1 cellular context compared by ENCODE assay signal in the genomic region with DNA sequence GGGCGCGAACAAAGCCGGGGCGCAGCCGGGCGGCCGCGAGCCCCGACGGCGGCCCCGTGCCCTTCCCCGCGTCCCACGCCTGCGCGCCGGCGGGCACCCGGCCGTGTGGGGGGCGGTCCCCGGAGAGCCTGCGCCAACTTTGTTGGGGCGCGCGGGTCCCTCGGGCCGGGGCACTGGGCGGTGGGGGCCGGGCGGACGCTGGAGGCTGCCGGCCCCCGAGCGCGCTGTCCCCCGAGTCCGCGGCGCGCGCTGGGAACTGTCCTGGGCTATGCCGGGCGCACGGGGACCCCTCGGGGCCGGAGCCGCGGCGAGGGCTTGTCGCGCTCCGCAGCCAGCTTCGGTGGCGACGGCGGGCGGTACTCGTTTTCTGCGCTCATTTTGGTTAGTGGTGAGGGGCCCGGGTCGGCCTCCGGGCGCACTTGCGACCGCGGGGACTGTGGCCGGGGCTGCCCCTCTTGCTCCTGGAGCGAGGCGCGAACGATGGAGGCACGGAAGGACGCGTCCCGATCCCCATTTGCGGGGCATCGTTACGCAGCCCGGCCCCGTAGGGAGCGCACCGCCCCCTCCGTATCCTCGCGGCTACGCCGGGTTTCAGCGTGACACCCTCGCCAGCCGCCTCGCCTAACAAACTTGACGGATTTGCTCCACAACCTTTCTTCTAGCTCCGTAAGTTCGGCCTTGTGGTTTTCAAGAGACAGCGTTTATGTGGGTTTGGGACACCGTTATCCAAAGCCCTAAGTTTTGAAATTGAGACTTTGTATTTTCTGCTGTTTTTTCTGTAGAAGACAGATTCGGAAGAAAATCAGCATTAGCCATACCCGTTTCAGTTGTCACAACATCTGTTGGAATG.
A peak's percentile ranks its signal among the peaks of the same experiment; 100 is the strongest.
TF ChIP-seq lines count a peak whose summit lies in the region.

No MANE protein-coding gene starts in this region.

TF ChIP-seq in K562, 482 proteins besides CTCF, POLR2A, EP300 and RAD21 (continued from another document and continues in another):
- TF ChIP-seq JUND (IDR thresholded peaks at IDR 0.05; ENCODE audit: borderline replicate concordance, low read depth, low read length) (0 out of 2 replicates have a peak, but pooled peaks have one; percentile 7), JUND (tag; IDR thresholded peaks at IDR 0.05; ENCODE audit: borderline replicate concordance, low read depth, low read length) (no peak), FOXP1 (CRISPR knock-in tag; IDR thresholded peaks at IDR 0.05) (no peak), ZFP36 (IDR thresholded peaks at IDR 0.05; ENCODE audit: low read depth, low read length, partially characterized antibody) (no peak), HNRNPL (IDR thresholded peaks at IDR 0.05; ENCODE audit: low read depth, low read length) (0 out of 2 replicates have a peak, but pooled peaks have one; percentile 33), HMGN3 (IDR thresholded peaks at IDR 0.05; ENCODE audit: borderline replicate concordance, extremely low read depth, insufficient read length, low read depth, low read length) (no peak), ZSCAN29 (IDR thresholded peaks at IDR 0.05) (no peak), RFX5 (IDR thresholded peaks at IDR 0.05; ENCODE audit: low read depth, low read length) (no peak), ZNF140 (CRISPR knock-in tag; IDR thresholded peaks at IDR 0.05) (no peak), CSDE1 (IDR thresholded peaks at IDR 0.05) (no peak), ZNF584 (CRISPR knock-in tag; IDR thresholded peaks at IDR 0.05; ENCODE audit: low read depth) (no peak), ZNF24 (IDR thresholded peaks at IDR 0.05) (peak; percentile 61; the same call in 1 of the 2 replicates), TOE1 (IDR thresholded peaks at IDR 0.05; ENCODE audit: borderline replicate concordance) (no peak), TOE1 (CRISPR knock-in tag; IDR thresholded peaks at IDR 0.05; ENCODE audit: borderline replicate concordance, low read depth) (no peak), NFIX (CRISPR knock-in tag; IDR thresholded peaks at IDR 0.05; ENCODE audit: low read depth) (no peak), RBBP5 (IDR thresholded peaks at IDR 0.05; ENCODE audit: borderline replicate concordance, insufficient read depth, low read length, poor library complexity, severe bottlenecking) (no peak), MTA2 (IDR thresholded peaks at IDR 0.05; ENCODE audit: low read depth) (no peak), SRSF7 (optimal IDR thresholded peaks at IDR 0.05; ENCODE audit: low read depth, low read length) (no peak), ARID2 (IDR thresholded peaks at IDR 0.05) (no peak), NR3C1 (CRISPR knock-in tag; IDR thresholded peaks at IDR 0.05) (0 out of 2 replicates have a peak, but pooled peaks have one; percentile 58), STAT5B (CRISPR knock-in tag; IDR thresholded peaks at IDR 0.05) (0 out of 2 replicates have a peak, but pooled peaks have one; percentile 6), TEAD1 (CRISPR knock-in tag; IDR thresholded peaks at IDR 0.05) (no peak), LCOR (CRISPR knock-in tag; IDR thresholded peaks at IDR 0.05) (no peak), PHB2 (IDR thresholded peaks at IDR 0.05; ENCODE audit: low read depth) (no peak), TRIM24 (IDR thresholded peaks at IDR 0.05) (no peak), U2AF1 (optimal IDR thresholded peaks at IDR 0.05; ENCODE audit: low read depth, low read length) (no peak), NFE2L1 (tag; IDR thresholded peaks at IDR 0.05; ENCODE audit: borderline replicate concordance, low read depth) (no peak), CBFB (CRISPR knock-in tag; IDR thresholded peaks at IDR 0.05) (0 out of 2 replicates have a peak, but pooled peaks have one; percentile 36), SREBF2 (CRISPR knock-in tag; IDR thresholded peaks at IDR 0.05) (no peak), DPF2 (IDR thresholded peaks at IDR 0.05) (no peak), TCF7L2 (IDR thresholded peaks at IDR 0.05; ENCODE audit: low read depth, low read length) (no peak), PHF8 (IDR thresholded peaks at IDR 0.05; ENCODE audit: borderline replicate concordance, low read length) (peak; percentile 34; the same call in 1 of the 2 replicates), TGIF2 (CRISPR knock-in tag; IDR thresholded peaks at IDR 0.05) (no peak), TARDBP (IDR thresholded peaks at IDR 0.05) (no peak)
- TF ChIP-seq, protein P1, sequence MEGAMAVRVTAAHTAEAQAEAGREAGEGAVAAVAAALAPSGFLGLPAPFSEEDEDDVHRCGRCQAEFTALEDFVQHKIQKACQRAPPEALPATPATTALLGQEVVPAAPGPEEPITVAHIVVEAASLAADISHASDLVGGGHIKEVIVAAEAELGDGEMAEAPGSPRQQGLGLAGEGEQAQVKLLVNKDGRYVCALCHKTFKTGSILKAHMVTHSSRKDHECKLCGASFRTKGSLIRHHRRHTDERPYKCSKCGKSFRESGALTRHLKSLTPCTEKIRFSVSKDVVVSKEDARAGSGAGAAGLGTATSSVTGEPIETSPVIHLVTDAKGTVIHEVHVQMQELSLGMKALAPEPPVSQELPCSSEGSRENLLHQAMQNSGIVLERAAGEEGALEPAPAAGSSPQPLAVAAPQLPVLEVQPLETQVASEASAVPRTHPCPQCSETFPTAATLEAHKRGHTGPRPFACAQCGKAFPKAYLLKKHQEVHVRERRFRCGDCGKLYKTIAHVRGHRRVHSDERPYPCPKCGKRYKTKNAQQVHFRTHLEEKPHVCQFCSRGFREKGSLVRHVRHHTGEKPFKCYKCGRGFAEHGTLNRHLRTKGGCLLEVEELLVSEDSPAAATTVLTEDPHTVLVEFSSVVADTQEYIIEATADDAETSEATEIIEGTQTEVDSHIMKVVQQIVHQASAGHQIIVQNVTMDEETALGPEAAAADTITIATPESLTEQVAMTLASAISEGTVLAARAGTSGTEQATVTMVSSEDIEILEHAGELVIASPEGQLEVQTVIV (CRISPR knock-in tag; IDR thresholded peaks at IDR 0.05; ENCODE audit: borderline replicate concordance): no peak
- TF ChIP-seq, protein P2, sequence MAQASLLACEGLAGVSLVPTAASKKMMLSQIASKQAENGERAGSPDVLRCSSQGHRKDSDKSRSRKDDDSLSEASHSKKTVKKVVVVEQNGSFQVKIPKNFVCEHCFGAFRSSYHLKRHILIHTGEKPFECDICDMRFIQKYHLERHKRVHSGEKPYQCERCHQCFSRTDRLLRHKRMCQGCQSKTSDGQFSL (CRISPR knock-in tag; IDR thresholded peaks at IDR 0.05): no peak
- TF ChIP-seq, protein P2 (tag; IDR thresholded peaks at IDR 0.05): no peak; a peak in 1 of 4 replicates
- TF ChIP-seq, protein P3, sequence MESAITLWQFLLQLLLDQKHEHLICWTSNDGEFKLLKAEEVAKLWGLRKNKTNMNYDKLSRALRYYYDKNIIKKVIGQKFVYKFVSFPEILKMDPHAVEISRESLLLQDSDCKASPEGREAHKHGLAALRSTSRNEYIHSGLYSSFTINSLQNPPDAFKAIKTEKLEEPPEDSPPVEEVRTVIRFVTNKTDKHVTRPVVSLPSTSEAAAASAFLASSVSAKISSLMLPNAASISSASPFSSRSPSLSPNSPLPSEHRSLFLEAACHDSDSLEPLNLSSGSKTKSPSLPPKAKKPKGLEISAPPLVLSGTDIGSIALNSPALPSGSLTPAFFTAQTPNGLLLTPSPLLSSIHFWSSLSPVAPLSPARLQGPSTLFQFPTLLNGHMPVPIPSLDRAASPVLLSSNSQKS (CRISPR knock-in tag; IDR thresholded peaks at IDR 0.05): no peak
- TF ChIP-seq, protein P4, sequence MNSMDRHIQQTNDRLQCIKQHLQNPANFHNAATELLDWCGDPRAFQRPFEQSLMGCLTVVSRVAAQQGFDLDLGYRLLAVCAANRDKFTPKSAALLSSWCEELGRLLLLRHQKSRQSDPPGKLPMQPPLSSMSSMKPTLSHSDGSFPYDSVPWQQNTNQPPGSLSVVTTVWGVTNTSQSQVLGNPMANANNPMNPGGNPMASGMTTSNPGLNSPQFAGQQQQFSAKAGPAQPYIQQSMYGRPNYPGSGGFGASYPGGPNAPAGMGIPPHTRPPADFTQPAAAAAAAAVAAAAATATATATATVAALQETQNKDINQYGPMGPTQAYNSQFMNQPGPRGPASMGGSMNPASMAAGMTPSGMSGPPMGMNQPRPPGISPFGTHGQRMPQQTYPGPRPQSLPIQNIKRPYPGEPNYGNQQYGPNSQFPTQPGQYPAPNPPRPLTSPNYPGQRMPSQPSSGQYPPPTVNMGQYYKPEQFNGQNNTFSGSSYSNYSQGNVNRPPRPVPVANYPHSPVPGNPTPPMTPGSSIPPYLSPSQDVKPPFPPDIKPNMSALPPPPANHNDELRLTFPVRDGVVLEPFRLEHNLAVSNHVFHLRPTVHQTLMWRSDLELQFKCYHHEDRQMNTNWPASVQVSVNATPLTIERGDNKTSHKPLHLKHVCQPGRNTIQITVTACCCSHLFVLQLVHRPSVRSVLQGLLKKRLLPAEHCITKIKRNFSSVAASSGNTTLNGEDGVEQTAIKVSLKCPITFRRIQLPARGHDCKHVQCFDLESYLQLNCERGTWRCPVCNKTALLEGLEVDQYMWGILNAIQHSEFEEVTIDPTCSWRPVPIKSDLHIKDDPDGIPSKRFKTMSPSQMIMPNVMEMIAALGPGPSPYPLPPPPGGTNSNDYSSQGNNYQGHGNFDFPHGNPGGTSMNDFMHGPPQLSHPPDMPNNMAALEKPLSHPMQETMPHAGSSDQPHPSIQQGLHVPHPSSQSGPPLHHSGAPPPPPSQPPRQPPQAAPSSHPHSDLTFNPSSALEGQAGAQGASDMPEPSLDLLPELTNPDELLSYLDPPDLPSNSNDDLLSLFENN (IDR thresholded peaks at IDR 0.05; ENCODE audit: low read depth in 2 of 2, low read length in 2 of 2): no peak
- TF ChIP-seq, protein P5, sequence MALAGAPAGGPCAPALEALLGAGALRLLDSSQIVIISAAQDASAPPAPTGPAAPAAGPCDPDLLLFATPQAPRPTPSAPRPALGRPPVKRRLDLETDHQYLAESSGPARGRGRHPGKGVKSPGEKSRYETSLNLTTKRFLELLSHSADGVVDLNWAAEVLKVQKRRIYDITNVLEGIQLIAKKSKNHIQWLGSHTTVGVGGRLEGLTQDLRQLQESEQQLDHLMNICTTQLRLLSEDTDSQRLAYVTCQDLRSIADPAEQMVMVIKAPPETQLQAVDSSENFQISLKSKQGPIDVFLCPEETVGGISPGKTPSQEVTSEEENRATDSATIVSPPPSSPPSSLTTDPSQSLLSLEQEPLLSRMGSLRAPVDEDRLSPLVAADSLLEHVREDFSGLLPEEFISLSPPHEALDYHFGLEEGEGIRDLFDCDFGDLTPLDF (CRISPR knock-in tag; IDR thresholded peaks at IDR 0.05): no peak
- TF ChIP-seq, protein P6, sequence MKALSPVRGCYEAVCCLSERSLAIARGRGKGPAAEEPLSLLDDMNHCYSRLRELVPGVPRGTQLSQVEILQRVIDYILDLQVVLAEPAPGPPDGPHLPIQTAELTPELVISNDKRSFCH (CRISPR knock-in tag; IDR thresholded peaks at IDR 0.05): no peak
- TF ChIP-seq, protein P6 (tag; IDR thresholded peaks at IDR 0.05): no peak
- TF ChIP-seq, protein P7, sequence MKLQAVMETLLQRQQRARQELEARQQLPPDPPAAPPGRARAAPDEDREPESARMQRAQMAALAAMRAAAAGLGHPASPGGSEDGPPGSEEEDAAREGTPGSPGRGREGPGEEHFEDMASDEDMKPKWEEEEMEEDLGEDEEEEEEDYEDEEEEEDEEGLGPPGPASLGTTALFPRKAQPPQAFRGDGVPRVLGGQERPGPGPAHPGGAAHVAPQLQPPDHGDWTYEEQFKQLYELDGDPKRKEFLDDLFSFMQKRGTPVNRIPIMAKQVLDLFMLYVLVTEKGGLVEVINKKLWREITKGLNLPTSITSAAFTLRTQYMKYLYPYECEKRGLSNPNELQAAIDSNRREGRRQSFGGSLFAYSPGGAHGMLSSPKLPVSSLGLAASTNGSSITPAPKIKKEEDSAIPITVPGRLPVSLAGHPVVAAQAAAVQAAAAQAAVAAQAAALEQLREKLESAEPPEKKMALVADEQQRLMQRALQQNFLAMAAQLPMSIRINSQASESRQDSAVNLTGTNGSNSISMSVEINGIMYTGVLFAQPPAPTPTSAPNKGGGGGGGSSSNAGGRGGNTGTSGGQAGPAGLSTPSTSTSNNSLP (IDR thresholded peaks at IDR 0.05; ENCODE audit: borderline replicate concordance, low read depth, low read length): no peak
- TF ChIP-seq, protein P8, sequence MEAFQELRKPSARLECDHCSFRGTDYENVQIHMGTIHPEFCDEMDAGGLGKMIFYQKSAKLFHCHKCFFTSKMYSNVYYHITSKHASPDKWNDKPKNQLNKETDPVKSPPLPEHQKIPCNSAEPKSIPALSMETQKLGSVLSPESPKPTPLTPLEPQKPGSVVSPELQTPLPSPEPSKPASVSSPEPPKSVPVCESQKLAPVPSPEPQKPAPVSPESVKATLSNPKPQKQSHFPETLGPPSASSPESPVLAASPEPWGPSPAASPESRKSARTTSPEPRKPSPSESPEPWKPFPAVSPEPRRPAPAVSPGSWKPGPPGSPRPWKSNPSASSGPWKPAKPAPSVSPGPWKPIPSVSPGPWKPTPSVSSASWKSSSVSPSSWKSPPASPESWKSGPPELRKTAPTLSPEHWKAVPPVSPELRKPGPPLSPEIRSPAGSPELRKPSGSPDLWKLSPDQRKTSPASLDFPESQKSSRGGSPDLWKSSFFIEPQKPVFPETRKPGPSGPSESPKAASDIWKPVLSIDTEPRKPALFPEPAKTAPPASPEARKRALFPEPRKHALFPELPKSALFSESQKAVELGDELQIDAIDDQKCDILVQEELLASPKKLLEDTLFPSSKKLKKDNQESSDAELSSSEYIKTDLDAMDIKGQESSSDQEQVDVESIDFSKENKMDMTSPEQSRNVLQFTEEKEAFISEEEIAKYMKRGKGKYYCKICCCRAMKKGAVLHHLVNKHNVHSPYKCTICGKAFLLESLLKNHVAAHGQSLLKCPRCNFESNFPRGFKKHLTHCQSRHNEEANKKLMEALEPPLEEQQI (IDR thresholded peaks at IDR 0.05): no peak
- TF ChIP-seq, protein P9, sequence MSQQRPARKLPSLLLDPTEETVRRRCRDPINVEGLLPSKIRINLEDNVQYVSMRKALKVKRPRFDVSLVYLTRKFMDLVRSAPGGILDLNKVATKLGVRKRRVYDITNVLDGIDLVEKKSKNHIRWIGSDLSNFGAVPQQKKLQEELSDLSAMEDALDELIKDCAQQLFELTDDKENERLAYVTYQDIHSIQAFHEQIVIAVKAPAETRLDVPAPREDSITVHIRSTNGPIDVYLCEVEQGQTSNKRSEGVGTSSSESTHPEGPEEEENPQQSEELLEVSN (IDR thresholded peaks at IDR 0.05; ENCODE audit: borderline replicate concordance in 1 of 2, extremely low read depth in 1 of 2, insufficient read depth in 1 of 2, insufficient read length in 1 of 2, low read depth in 1 of 2, low read length in 1 of 2, poor library complexity in 1 of 2, severe bottlenecking in 1 of 2): peak; percentile 57 to 77
- TF ChIP-seq, protein P10, sequence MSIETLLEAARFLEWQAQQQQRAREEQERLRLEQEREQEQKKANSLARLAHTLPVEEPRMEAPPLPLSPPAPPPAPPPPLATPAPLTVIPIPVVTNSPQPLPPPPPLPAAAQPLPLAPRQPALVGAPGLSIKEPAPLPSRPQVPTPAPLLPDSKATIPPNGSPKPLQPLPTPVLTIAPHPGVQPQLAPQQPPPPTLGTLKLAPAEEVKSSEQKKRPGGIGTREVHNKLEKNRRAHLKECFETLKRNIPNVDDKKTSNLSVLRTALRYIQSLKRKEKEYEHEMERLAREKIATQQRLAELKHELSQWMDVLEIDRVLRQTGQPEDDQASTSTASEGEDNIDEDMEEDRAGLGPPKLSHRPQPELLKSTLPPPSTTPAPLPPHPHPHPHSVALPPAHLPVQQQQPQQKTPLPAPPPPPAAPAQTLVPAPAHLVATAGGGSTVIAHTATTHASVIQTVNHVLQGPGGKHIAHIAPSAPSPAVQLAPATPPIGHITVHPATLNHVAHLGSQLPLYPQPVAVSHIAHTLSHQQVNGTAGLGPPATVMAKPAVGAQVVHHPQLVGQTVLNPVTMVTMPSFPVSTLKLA (conservative IDR thresholded peaks at IDR 0.05): peak; percentile 39 to 55; a peak in 2 of 4 replicates
